Comparison of ENCODE assay signal across 1 cellular context in genomic region chr12:50507930-50508329, GRCh38.
TF ChIP-seq lines count a peak whose summit lies in the region.

No MANE protein-coding gene starts in this region.

TF ChIP-seq in SK-N-SH, 30 proteins besides CTCF, POLR2A, EP300 and RAD21 (continued from another document):
- TF ChIP-seq, protein P1, sequence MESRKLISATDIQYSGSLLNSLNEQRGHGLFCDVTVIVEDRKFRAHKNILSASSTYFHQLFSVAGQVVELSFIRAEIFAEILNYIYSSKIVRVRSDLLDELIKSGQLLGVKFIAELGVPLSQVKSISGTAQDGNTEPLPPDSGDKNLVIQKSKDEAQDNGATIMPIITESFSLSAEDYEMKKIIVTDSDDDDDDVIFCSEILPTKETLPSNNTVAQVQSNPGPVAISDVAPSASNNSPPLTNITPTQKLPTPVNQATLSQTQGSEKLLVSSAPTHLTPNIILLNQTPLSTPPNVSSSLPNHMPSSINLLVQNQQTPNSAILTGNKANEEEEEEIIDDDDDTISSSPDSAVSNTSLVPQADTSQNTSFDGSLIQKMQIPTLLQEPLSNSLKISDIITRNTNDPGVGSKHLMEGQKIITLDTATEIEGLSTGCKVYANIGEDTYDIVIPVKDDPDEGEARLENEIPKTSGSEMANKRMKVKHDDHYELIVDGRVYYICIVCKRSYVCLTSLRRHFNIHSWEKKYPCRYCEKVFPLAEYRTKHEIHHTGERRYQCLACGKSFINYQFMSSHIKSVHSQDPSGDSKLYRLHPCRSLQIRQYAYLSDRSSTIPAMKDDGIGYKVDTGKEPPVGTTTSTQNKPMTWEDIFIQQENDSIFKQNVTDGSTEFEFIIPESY (IDR thresholded peaks at IDR 0.05; ENCODE audit: borderline replicate concordance, low read depth), result no peak
- TF ChIP-seq TCF12 (IDR thresholded peaks at IDR 0.05), result no peak
- no peak for TF ChIP-seq NRF1 (IDR thresholded peaks at IDR 0.05; ENCODE audit: low read depth, low read length)
